In genomic region chr3:111915905-111916304, GRCh38 we compare ENCODE assay signal across 22 cellular contexts. TPM values are rescaled to one million over a fixed set of nuclear protein-coding genes. Genes with fewer than 3 reads are reported as not detected.
A peak's percentile ranks its signal among the peaks of the same experiment; 100 is the strongest.
DNase-seq lines count a peak whose midpoint lies in the region; TF ChIP-seq lines count a peak whose summit lies in the region.
"Had no signal": no experiment of that assay in that cellular context is flagged by ENCODE, and none has a peak within 500 bp of the region (broad histone marks: within the 10 kb centered on the region; RNA-seq: fewer than 3 reads in every experiment).

No MANE protein-coding gene starts in this region.

- DNase-seq in Caki2 (ENCODE audit: low read depth), result peak; percentile 48
- peak; percentile 72 for DNase-seq in M059J (ENCODE audit: low read depth)
- peak; percentile 67 for DNase-seq in astrocyte of the cerebellum (ENCODE audit: low read depth)
- DNase-seq in kidney glomerular epithelial cell (lab: John Stamatoyannopoulos, UW), result peak; percentile 61
- DNase-seq in cortex of kidney (lab: John Stamatoyannopoulos, UW), result no peak
- no peak for DNase-seq in HT-29 (ENCODE audit: low spot score)
- DNase-seq in GM13976 (ENCODE audit: low spot score), result no peak
- DNase-seq in NCI-H1105 treated with DMSO at 0.1 percent for 48 hours (lab: John Stamatoyannopoulos, UW), result no peak
- DNase-seq: activated CD4-positive, alpha-beta T cell treated with anti-CD3 and anti-CD28 coated beads for 4 hours; activated CD8-positive, alpha-beta memory T cell treated with anti-CD3 and anti-CD28 coated beads, Interleukin-2, amount 50 U/mL, for 48 hours; activated naive CD4-positive, alpha-beta T cell treated with anti-CD3 and anti-CD28 coated beads, Interleukin-2, amount 10 ng/mL, durations not matched to agents 7 days and 5 days; BE2C; effector memory CD8-positive, alpha-beta T cell; foreskin melanocyte; HCEC 1CT; immature natural killer cell; NCI-H1436; NCI-H526; spleen; stimulated activated naive CD8-positive, alpha-beta T cell treated with anti-CD3 and anti-CD28 coated beads, Interleukin-15, Interleukin-2, amounts not matched to agents 100 U/mL and 50 U/mL, for 24 hours; T-helper 9 cell; uterus had no signal

- H3K4me3 ChIP-seq in astrocyte of the cerebellum (ENCODE audit: low read depth, low read length), result no peak overlapping the region
- H3K4me3 ChIP-seq: spleen, uterus had no signal

- in situ Hi-C loops in Caki2 (cut with HindIII; ENCODE audit: low pct_unique_long_range_greater_than_20kb, low sequenced_read_pairs) (no loop called here), astrocyte of the cerebellum (cut with HindIII; ENCODE audit: low sequenced_read_pairs) (loop anchor here (5.0 kb wide), 1 partner anchor 51 kb away; no protein-coding TSS in a partner anchor), GM13976 (cut with MboI; ENCODE audit: low sequenced_read_pairs, unreplicated experiment) (no loop called here)

- TF ChIP-seq CTCF in astrocyte of the cerebellum (IDR thresholded peaks at IDR 0.05; ENCODE audit: low read depth, low read length, missing control alignments) (no peak), GM13976 (IDR thresholded peaks at IDR 0.05; ENCODE audit: borderline replicate concordance, control extremely low read depth, extremely low read depth, insufficient read depth, missing control alignments) (no peak)

RNA-seq across cellular contexts. Expression of gene PHLDB2, which starts 56.8 kb away (rescaled TPM):
- total RNA-seq in Caki2 (2014; rRNA removed; shearing (Covaris generic); ENCODE audit: low replicate concordance), result 10.3 and 13.1 TPM in 2 replicates
- 63.7 and 89.3 TPM in 2 replicates for total RNA-seq in M059J (2014; rRNA removed; shearing (Covaris generic))
- 0.21 TPM in 1 of 2 replicates, not detected in the other for total RNA-seq in HT-29 (2014; rRNA removed; shearing (Covaris generic))

Comparison
In these comparisons a context has a peak if more than half of its experiments do, and no peak if none do; other contexts are left out.
1. DNase-seq: peak in Caki2 (single experiment), M059J (single experiment), astrocyte of the cerebellum (single experiment) and kidney glomerular epithelial cell (single experiment); none in cortex of kidney (single experiment), HT-29 (single experiment), GM13976 (single experiment) and NCI-H1105 treated with DMSO at 0.1 percent for 48 hours (single experiment).